In the genomic region with DNA sequence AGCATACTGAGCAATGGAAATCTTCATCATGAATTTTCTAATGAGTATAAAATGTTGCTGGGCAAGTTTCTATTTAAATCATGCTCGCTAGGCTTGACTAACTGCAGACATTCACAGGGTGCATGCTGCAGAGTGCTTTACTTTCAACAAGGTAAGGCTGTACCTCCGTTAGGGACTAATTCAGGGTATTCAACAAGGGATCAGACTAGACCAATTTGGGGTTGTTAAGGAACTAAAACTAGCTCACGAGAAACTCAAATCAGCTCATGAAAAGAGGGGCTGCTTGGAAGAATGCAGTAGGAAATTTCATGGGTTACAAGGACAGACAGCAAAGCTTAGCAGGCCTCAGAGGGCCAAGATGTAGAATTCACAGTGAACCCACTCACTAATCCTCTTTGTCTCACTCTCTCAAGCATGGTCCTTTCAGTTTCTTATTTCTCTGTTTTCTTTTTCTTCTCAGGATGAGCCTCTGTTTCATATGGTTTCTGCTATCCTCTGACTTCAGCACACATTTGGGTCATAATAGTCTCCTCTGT, we compare ENCODE assay signal across 12 cellular contexts. TPM values are rescaled to one million over a fixed set of nuclear protein-coding genes. Genes with fewer than 3 reads are reported as not detected.
A peak's percentile ranks its signal among the peaks of the same experiment; 100 is the strongest.
DNase-seq lines count a peak whose midpoint lies in the region; ATAC-seq and TF ChIP-seq lines count a peak whose summit lies in the region.
"Had no signal": no experiment of that assay in that cellular context is flagged by ENCODE, and none has a peak within 500 bp of the region (broad histone marks: within the 10 kb centered on the region; RNA-seq: fewer than 3 reads in every experiment).

No MANE protein-coding gene starts in this region.

- H3K9me3 ChIP-seq in upper lobe of right lung, result no peaks in the 10 kb centered on the region

- H3K27ac ChIP-seq in foreskin keratinocyte (peak overlapping the region; percentile 23), upper lobe of right lung (no peak overlapping the region)

- intact Hi-C loops in upper lobe of right lung (cut with DNase I), result no loop called here

- ATAC-seq in GM18520 (IDR thresholded peaks at IDR 0.05; ENCODE audit: unreplicated experiment) (peak; percentile 48), GM21723 (IDR thresholded peaks at IDR 0.05; ENCODE audit: unreplicated experiment) (peak; percentile 88), HG03457 (IDR thresholded peaks at IDR 0.05; ENCODE audit: unreplicated experiment) (peak; percentile 62), foreskin keratinocyte (peak; percentile 68), upper lobe of right lung (no peak)

- peaks cover 24% of the 10 kb centered on the region for H3K4me1 ChIP-seq in foreskin keratinocyte
- H3K4me1 ChIP-seq in upper lobe of right lung, result no peaks in the 10 kb centered on the region

- DNase-seq in foreskin keratinocyte (peak; percentile 61 to 80), upper lobe of right lung (no peak), 8988T (no peak), medulla oblongata (ENCODE audit: extremely low spot score) (no peak)
- no peak for DNase-seq in stimulated activated CD4-positive, alpha-beta T cell treated with anti-CD3 and anti-CD28 coated beads, Interleukin-1b, Interleukin-23, amount 100 ng/mL, for 48 hours
- DNase-seq: activated T-cell treated with anti-CD3 and anti-CD28 coated beads, Interleukin-2, amount 50 U/mL, for 72 hours; DMS153; effector CD4-positive, alpha-beta T cell; stimulated activated CD4-positive, alpha-beta T cell treated with anti-CD3 and anti-CD28 coated beads, Interleukin-2, amount 100 ng/mL, for 48 hours had no signal

- H3K27me3 ChIP-seq in foreskin keratinocyte, result no peaks in the 10 kb centered on the region
- no peaks in the 10 kb centered on the region for H3K27me3 ChIP-seq in upper lobe of right lung

- no peak overlapping the region for H3K4me3 ChIP-seq in upper lobe of right lung

- no peak for TF ChIP-seq CTCF in foreskin keratinocyte (conservative IDR thresholded peaks at IDR 0.05)
- no peak for TF ChIP-seq CTCF in upper lobe of right lung (IDR thresholded peaks at IDR 0.05)

- H3K36me3 ChIP-seq in upper lobe of right lung, result no peaks in the 10 kb centered on the region

RNA-seq across cellular contexts. Expression of gene MYO3B, which starts 2.2 kb away (rescaled TPM):
- total RNA-seq in foreskin keratinocyte (2.6 and 2.8 TPM in 2 replicates), upper lobe of right lung (0.17 TPM)
- 0.54 and 0.75 TPM in 2 replicates for polyA plus RNA-seq in foreskin keratinocyte

Comparison
In these comparisons a context has a peak if more than half of its experiments do, and no peak if none do; other contexts are left out.
1. DNase-seq: peak in foreskin keratinocyte (2 of 2); none in upper lobe of right lung (single experiment), 8988T (single experiment), stimulated activated CD4-positive, alpha-beta T cell treated with anti-CD3 and anti-CD28 coated beads, Interleukin-1b, Interleukin-23, amount 100 ng/mL, for 48 hours (single experiment) and medulla oblongata (single experiment).